19 cellular contexts compared by ENCODE assay signal in the genomic region with DNA sequence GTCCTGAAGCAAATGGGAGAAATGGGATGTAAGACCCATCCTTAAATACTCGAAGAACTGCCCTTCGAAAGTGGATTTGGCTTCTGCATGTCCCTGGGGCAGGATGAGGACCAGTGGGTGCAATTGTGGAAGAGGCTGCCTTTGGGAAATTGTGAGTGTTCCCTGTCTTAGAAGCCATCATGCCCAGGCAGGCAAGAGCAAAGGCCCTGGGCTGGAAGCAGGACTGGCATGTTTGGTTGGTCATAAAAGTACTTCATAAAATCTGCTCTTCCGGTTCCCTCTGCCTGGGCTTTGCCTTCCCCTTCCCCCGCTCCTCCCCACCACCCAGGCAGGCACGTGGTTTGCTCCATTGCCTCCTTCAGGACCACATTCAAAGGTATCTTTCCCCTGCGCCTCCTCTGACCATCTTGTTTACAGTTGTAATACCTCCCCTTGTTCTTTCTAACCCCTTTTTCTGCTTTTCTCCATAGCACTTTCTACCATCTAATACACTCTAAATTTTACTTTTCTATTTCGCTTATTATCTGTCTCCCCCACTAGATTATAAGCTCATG.
"Had no signal": no experiment of that assay in that cellular context is flagged by ENCODE, and none has a peak within 500 bp of the region (broad histone marks: within the 10 kb centered on the region; RNA-seq: fewer than 3 reads in every experiment).

No MANE protein-coding gene starts in this region.

- ATAC-seq: left lobe of liver; mucosa of descending colon; naive thymus-derived CD8-positive, alpha-beta T cell; sciatic nerve; stimulated activated memory B cell treated with anti-CD40 and anti-IgM and Interleukin-4, amounts not matched to agents 10 μg/mL and 1 μg/mL and 100 μg/mL, for 72 hours; upper lobe of right lung had no signal

- H3K4me1 Mint-ChIP-seq: stimulated activated memory B cell treated with anti-CD40 and anti-IgM and Interleukin-4, amounts not matched to agents 10 μg/mL and 1 μg/mL and 100 μg/mL, for 72 hours had no signal

- H3K9me3 ChIP-seq: mucosa of descending colon, testis, upper lobe of right lung, vagina had no signal

- H3K4me1 ChIP-seq: spleen, testis, tibial nerve, upper lobe of right lung, vagina had no signal

- H3K27me3 ChIP-seq: testis, tibial nerve, vagina had no signal

- H3K36me3 ChIP-seq: spleen, tibial nerve, upper lobe of right lung, vagina had no signal

- H3K4me3 ChIP-seq: hepatocyte, mucosa of descending colon, spleen, testis, tibial nerve, upper lobe of right lung, vagina had no signal

- H3K27ac ChIP-seq: hepatocyte, spleen, testis, tibial nerve, upper lobe of right lung, vagina had no signal

- H3K36me3 Mint-ChIP-seq: naive thymus-derived CD8-positive, alpha-beta T cell; stimulated activated memory B cell treated with anti-CD40 and anti-IgM and Interleukin-4, amounts not matched to agents 10 μg/mL and 1 μg/mL and 100 μg/mL, for 72 hours had no signal

- H3K4me3 Mint-ChIP-seq: naive thymus-derived CD8-positive, alpha-beta T cell; stimulated activated memory B cell treated with anti-CD40 and anti-IgM and Interleukin-4, amounts not matched to agents 10 μg/mL and 1 μg/mL and 100 μg/mL, for 72 hours; stimulated activated naive CD8-positive, alpha-beta T cell treated with anti-CD3 and anti-CD28 coated beads, Interleukin-15, Interleukin-2, amounts not matched to agents 100 ng/mL and 50 ng/mL, for 24 hours had no signal

- H3K27me3 Mint-ChIP-seq: stimulated activated memory B cell treated with anti-CD40 and anti-IgM and Interleukin-4, amounts not matched to agents 10 μg/mL and 1 μg/mL and 100 μg/mL, for 72 hours had no signal

- DNase-seq: cortex of kidney; foreskin melanocyte; kidney glomerular epithelial cell; mucosa of descending colon; naive thymus-derived CD8-positive, alpha-beta T cell; posterior cingulate gyrus; spleen; stimulated activated CD4-positive, alpha-beta T cell treated with anti-CD3 and anti-CD28 coated beads, Interleukin-15, amount 100 ng/mL, for 24 hours; stimulated activated CD4-positive, alpha-beta T cell treated with anti-CD3 and anti-CD28 coated beads, Interleukin-1b, Interleukin-23, amount 100 ng/mL, for 48 hours; stimulated activated CD4-positive, alpha-beta T cell treated with anti-CD3 and anti-CD28 coated beads, Interleukin-4, amount 100 ng/mL, for 24 hours; testis; upper lobe of right lung had no signal

- H3K27ac Mint-ChIP-seq: naive thymus-derived CD8-positive, alpha-beta T cell; stimulated activated memory B cell treated with anti-CD40 and anti-IgM and Interleukin-4, amounts not matched to agents 10 μg/mL and 1 μg/mL and 100 μg/mL, for 72 hours; stimulated activated naive CD8-positive, alpha-beta T cell treated with anti-CD3 and anti-CD28 coated beads, Interleukin-15, Interleukin-2, amounts not matched to agents 100 ng/mL and 50 ng/mL, for 24 hours had no signal
